In genomic region chr7:149795126-149795525, GRCh38 we compare ENCODE assay signal across 34 cellular contexts. TPM values are rescaled to one million over a fixed set of nuclear protein-coding genes. Genes with fewer than 3 reads are reported as not detected.
"Had no signal": no experiment of that assay in that cellular context is flagged by ENCODE, and none has a peak within 500 bp of the region (broad histone marks: within the 10 kb centered on the region; RNA-seq: fewer than 3 reads in every experiment).

No MANE protein-coding gene starts in this region.

- H3K4me3 Mint-ChIP-seq: activated B cell treated with CpG ODN at 0.5 μM for 24 hours; activated CD4-positive, alpha-beta memory T cell treated with anti-CD3 and anti-CD28 coated beads, Interleukin-2, amount 10 ng/mL, durations not matched to agents 7 days and 5 days; activated CD4-positive, alpha-beta T cell treated with anti-CD3 and anti-CD28 coated beads, Interleukin-2, amount 10 ng/mL, durations not matched to agents 7 days and 5 days; activated CD8-positive, alpha-beta memory T cell treated with anti-CD3 and anti-CD28 coated beads, Interleukin-2, amount 10 ng/mL, durations not matched to agents 7 days and 5 days; activated CD8-positive, alpha-beta T cell treated with anti-CD3 and anti-CD28 coated beads, Interleukin-2, amount 10 ng/mL, durations not matched to agents 7 days and 5 days; activated naive CD4-positive, alpha-beta T cell treated with anti-CD3 and anti-CD28 coated beads, Interleukin-2, amount 10 ng/mL, durations not matched to agents 7 days and 5 days; activated naive CD4-positive, alpha-beta T cell treated with anti-CD3 and anti-CD28 coated beads, Interleukin-2, amount 50 U/mL, for 24 hours; activated naive CD8-positive, alpha-beta T cell; activated naive CD8-positive, alpha-beta T cell treated with anti-CD3 and anti-CD28 coated beads, Interleukin-2, amount 10 ng/mL, durations not matched to agents 7 days and 5 days; activated naive CD8-positive, alpha-beta T cell treated with anti-CD3 and anti-CD28 coated beads, Interleukin-2, amount 50 U/mL, for 24 hours; activated T-cell treated with anti-CD3 and anti-CD28 coated beads, Interleukin-2, amount 50 U/mL, for 24 hours; T-helper 1 cell treated with Interleukin-12 subunit alpha and Interleukin-12 subunit beta and Interleukin-4 antibody, amounts not matched to agents 30 μg/mL and 1 μg/mL, for 36 hours; T-helper 2 cell treated with Interferon-gamma antibody and Interleukin-4, amounts not matched to agents 5 μg/mL and 100 μg/mL, for 36 hours had no signal

- ATAC-seq: activated CD8-positive, alpha-beta memory T cell treated with anti-CD3 and anti-CD28 coated beads, Interleukin-2, amount 10 ng/mL, durations not matched to agents 7 days and 5 days; activated CD8-positive, alpha-beta T cell treated with anti-CD3 and anti-CD28 coated beads, Interleukin-2, amount 10 ng/mL, durations not matched to agents 7 days and 5 days; activated naive CD8-positive, alpha-beta T cell treated with anti-CD3 and anti-CD28 coated beads, Interleukin-2, amount 50 U/mL, for 24 hours; body of pancreas had no signal

- H3K27ac Mint-ChIP-seq: activated B cell treated with CpG ODN at 0.5 μM for 24 hours; activated CD4-positive, alpha-beta memory T cell treated with anti-CD3 and anti-CD28 coated beads, Interleukin-2, amount 10 ng/mL, durations not matched to agents 7 days and 5 days; activated CD4-positive, alpha-beta T cell treated with anti-CD3 and anti-CD28 coated beads, Interleukin-2, amount 10 ng/mL, durations not matched to agents 7 days and 5 days; activated CD8-positive, alpha-beta memory T cell treated with anti-CD3 and anti-CD28 coated beads, Interleukin-2, amount 10 ng/mL, durations not matched to agents 7 days and 5 days; activated CD8-positive, alpha-beta T cell treated with anti-CD3 and anti-CD28 coated beads, Interleukin-2, amount 10 ng/mL, durations not matched to agents 7 days and 5 days; activated naive CD4-positive, alpha-beta T cell treated with anti-CD3 and anti-CD28 coated beads, Interleukin-2, amount 10 ng/mL, durations not matched to agents 7 days and 5 days; activated naive CD4-positive, alpha-beta T cell treated with anti-CD3 and anti-CD28 coated beads, Interleukin-2, amount 50 U/mL, for 24 hours; activated naive CD8-positive, alpha-beta T cell; activated naive CD8-positive, alpha-beta T cell treated with anti-CD3 and anti-CD28 coated beads, Interleukin-2, amount 10 ng/mL, durations not matched to agents 7 days and 5 days; activated naive CD8-positive, alpha-beta T cell treated with anti-CD3 and anti-CD28 coated beads, Interleukin-2, amount 50 U/mL, for 24 hours; activated T-cell treated with anti-CD3 and anti-CD28 coated beads, Interleukin-2, amount 50 U/mL, for 24 hours; activated T-helper 2 cell treated with anti-CD3 and anti-CD28 coated beads, Interferon-gamma antibody, Interleukin-2, Interleukin-4, amounts not matched to agents 10 μg/mL and 5 μg/mL and 100 μg/mL, durations not matched to agents 14 hours and 24 hours and 36 hours; T-helper 1 cell treated with Interleukin-12 subunit alpha and Interleukin-12 subunit beta and Interleukin-4 antibody, amounts not matched to agents 30 μg/mL and 1 μg/mL, for 36 hours; T-helper 2 cell treated with Interferon-gamma antibody and Interleukin-4, amounts not matched to agents 5 μg/mL and 100 μg/mL, for 36 hours had no signal

- H3K4me1 Mint-ChIP-seq: activated B cell treated with CpG ODN at 0.5 μM for 24 hours; activated CD4-positive, alpha-beta memory T cell treated with anti-CD3 and anti-CD28 coated beads, Interleukin-2, amount 10 ng/mL, durations not matched to agents 7 days and 5 days; activated CD4-positive, alpha-beta T cell treated with anti-CD3 and anti-CD28 coated beads, Interleukin-2, amount 10 ng/mL, durations not matched to agents 7 days and 5 days; activated CD8-positive, alpha-beta memory T cell treated with anti-CD3 and anti-CD28 coated beads, Interleukin-2, amount 10 ng/mL, durations not matched to agents 7 days and 5 days; activated naive CD4-positive, alpha-beta T cell treated with anti-CD3 and anti-CD28 coated beads, Interleukin-2, amount 50 U/mL, for 24 hours; activated naive CD8-positive, alpha-beta T cell treated with anti-CD3 and anti-CD28 coated beads, Interleukin-2, amount 10 ng/mL, durations not matched to agents 7 days and 5 days; activated naive CD8-positive, alpha-beta T cell treated with anti-CD3 and anti-CD28 coated beads, Interleukin-2, amount 50 U/mL, for 24 hours had no signal

- H3K27me3 Mint-ChIP-seq: activated CD4-positive, alpha-beta memory T cell treated with anti-CD3 and anti-CD28 coated beads, Interleukin-2, amount 10 ng/mL, durations not matched to agents 7 days and 5 days had no signal

- H3K9me3 ChIP-seq: ascending aorta, body of pancreas, breast epithelium had no signal

- H3K27me3 ChIP-seq: ascending aorta, body of pancreas had no signal

- H3K27ac ChIP-seq: ascending aorta, body of pancreas, brain microvascular endothelial cell, breast epithelium, VCaP had no signal

- H3K4me1 ChIP-seq: ascending aorta, breast epithelium had no signal

- H3K36me3 Mint-ChIP-seq: activated CD8-positive, alpha-beta memory T cell treated with anti-CD3 and anti-CD28 coated beads, Interleukin-2, amount 10 ng/mL, durations not matched to agents 7 days and 5 days; activated naive CD4-positive, alpha-beta T cell treated with anti-CD3 and anti-CD28 coated beads, Interleukin-2, amount 10 ng/mL, durations not matched to agents 7 days and 5 days; activated naive CD4-positive, alpha-beta T cell treated with anti-CD3 and anti-CD28 coated beads, Interleukin-2, amount 50 U/mL, for 24 hours; activated naive CD8-positive, alpha-beta T cell; activated naive CD8-positive, alpha-beta T cell treated with anti-CD3 and anti-CD28 coated beads, Interleukin-2, amount 10 ng/mL, durations not matched to agents 7 days and 5 days had no signal

- H3K9me3 Mint-ChIP-seq: activated B cell treated with CpG ODN at 0.5 μM for 24 hours; activated CD4-positive, alpha-beta memory T cell treated with anti-CD3 and anti-CD28 coated beads, Interleukin-2, amount 10 ng/mL, durations not matched to agents 7 days and 5 days; activated CD4-positive, alpha-beta T cell treated with anti-CD3 and anti-CD28 coated beads, Interleukin-2, amount 10 ng/mL, durations not matched to agents 7 days and 5 days; activated naive CD4-positive, alpha-beta T cell treated with anti-CD3 and anti-CD28 coated beads, Interleukin-2, amount 10 ng/mL, durations not matched to agents 7 days and 5 days; activated naive CD4-positive, alpha-beta T cell treated with anti-CD3 and anti-CD28 coated beads, Interleukin-2, amount 50 U/mL, for 24 hours; activated naive CD8-positive, alpha-beta T cell treated with anti-CD3 and anti-CD28 coated beads, Interleukin-2, amount 10 ng/mL, durations not matched to agents 7 days and 5 days; activated naive CD8-positive, alpha-beta T cell treated with anti-CD3 and anti-CD28 coated beads, Interleukin-2, amount 50 U/mL, for 24 hours; activated T-cell treated with anti-CD3 and anti-CD28 coated beads, Interleukin-2, amount 50 U/mL, for 24 hours; activated T-helper 2 cell treated with anti-CD3 and anti-CD28 coated beads, Interferon-gamma antibody, Interleukin-2, Interleukin-4, amounts not matched to agents 10 μg/mL and 5 μg/mL and 100 μg/mL, durations not matched to agents 14 hours and 24 hours and 36 hours; T-helper 1 cell treated with Interleukin-12 subunit alpha and Interleukin-12 subunit beta and Interleukin-4 antibody, amounts not matched to agents 30 μg/mL and 1 μg/mL, for 36 hours; T-helper 2 cell treated with Interferon-gamma antibody and Interleukin-4, amounts not matched to agents 5 μg/mL and 100 μg/mL, for 36 hours had no signal

- DNase-seq: activated B cell treated with CpG ODN at 0.5 μM for 24 hours; activated CD4-positive, alpha-beta memory T cell treated with anti-CD3 and anti-CD28 coated beads, Interleukin-2, amount 10 ng/mL, durations not matched to agents 7 days and 5 days; activated CD4-positive, alpha-beta T cell treated with anti-CD3 and anti-CD28 coated beads for 48 hours; activated CD4-positive, alpha-beta T cell treated with anti-CD3 and anti-CD28 coated beads, Interleukin-2, amount 10 ng/mL, durations not matched to agents 7 days and 5 days; activated CD4-positive, alpha-beta T cell treated with anti-CD3 and anti-CD28 coated beads, Interleukin-2, amount 50 U/mL, for 48 hours; activated CD4-positive, CD25-positive, alpha-beta regulatory T cell treated with anti-CD3 and anti-CD28 coated beads, Interleukin-2, amount 50 U/mL, for 72 hours; activated CD8-positive, alpha-beta memory T cell treated with anti-CD3 and anti-CD28 coated beads for 24 hours; activated CD8-positive, alpha-beta memory T cell treated with anti-CD3 and anti-CD28 coated beads, Interleukin-2, amount 10 ng/mL, durations not matched to agents 7 days and 5 days; activated CD8-positive, alpha-beta memory T cell treated with anti-CD3 and anti-CD28 coated beads, Interleukin-2, amount 50 U/mL, for 48 hours; activated CD8-positive, alpha-beta T cell treated with anti-CD3 and anti-CD28 coated beads, Interleukin-2, amount 10 ng/mL, durations not matched to agents 7 days and 5 days; activated effector memory CD4-positive, alpha-beta T cell treated with Interleukin-2 at 50 U/mL for 16 hours; activated gamma-delta T cell; activated naive CD4-positive, alpha-beta T cell treated with anti-CD3 and anti-CD28 coated beads, Interleukin-2, amount 10 ng/mL, durations not matched to agents 7 days and 5 days; activated naive CD4-positive, alpha-beta T cell treated with Interleukin-2 at 50 U/mL for 16 hours; activated naive CD8-positive, alpha-beta T cell treated with anti-CD3 and anti-CD28 coated beads, Interleukin-2, amount 10 ng/mL, durations not matched to agents 7 days and 5 days; activated naive CD8-positive, alpha-beta T cell treated with anti-CD3 and anti-CD28 coated beads, Interleukin-2, amount 50 U/mL, for 24 hours; activated T-cell treated with anti-CD3 and anti-CD28 coated beads, Interleukin-2, amount 50 U/mL, for 24 hours; activated T-cell treated with anti-CD3 and anti-CD28 coated beads, Interleukin-2, amount 50 U/mL, for 48 hours; amygdala; anterior cingulate cortex; body of pancreas; brain microvascular endothelial cell; central memory CD4-positive, alpha-beta T cell; T-helper 1 cell; T-helper 2 cell; T-helper 9 cell had no signal

- H3K36me3 ChIP-seq: ascending aorta, brain microvascular endothelial cell, breast epithelium had no signal

- H3K4me3 ChIP-seq: ascending aorta, body of pancreas, breast epithelium had no signal

RNA-seq across cellular contexts. Expression of gene ZNF467, which starts 21.7 kb away (rescaled TPM):
- total RNA-seq: activated CD8-positive, alpha-beta memory T cell treated with anti-CD3 and anti-CD28 coated beads, Interleukin-2, amount 10 ng/mL, durations not matched to agents 7 days and 5 days; activated T-helper 2 cell treated with anti-CD3 and anti-CD28 coated beads, Interferon-gamma antibody, Interleukin-2, Interleukin-4, amounts not matched to agents 10 μg/mL and 5 μg/mL and 100 μg/mL, durations not matched to agents 14 hours and 24 hours and 36 hours had no signal
